8 cellular contexts compared by ENCODE assay signal in genomic region chr10:32347363-32347735, GRCh38. TPM values are rescaled to one million over a fixed set of nuclear protein-coding genes. Genes with fewer than 3 reads are reported as not detected.
DNase-seq lines count a peak whose midpoint lies in the region; ATAC-seq and TF ChIP-seq lines count a peak whose summit lies in the region.

No MANE protein-coding gene starts in this region.

- POLR2A ChIA-PET in PC-9 (lab: Charles Lee; ENCODE audit: unreplicated experiment): interaction anchor here (0.7 kb wide), 1 partner anchor 291 kb away, joined by 6 read pairs; no protein-coding TSS in a partner anchor

- TF ChIP-seq POLR2A in esophagus muscularis mucosa (IDR thresholded peaks at IDR 0.05; ENCODE audit: low read depth): no peak

- H3K9me3 ChIP-seq in PC-9 (ENCODE audit: insufficient read depth, low read depth): no peaks in the 10 kb centered on the region
- no peaks in the 10 kb centered on the region for H3K9me3 ChIP-seq in esophagus muscularis mucosa
- no peaks in the 10 kb centered on the region for H3K9me3 ChIP-seq in parathyroid adenoma (ENCODE audit: control insufficient read depth, low read length)

- intact Hi-C loops in PC-9 (cut with micrococcal nuclease; ENCODE audit: unreplicated experiment): loop anchor here (2.0 to 10.0 kb wide), 7 partner anchors 31 to 607 kb away; partner anchors contain the start of genes ARHGAP12, CCDC7, ITGB1 and KIF5B
- intact Hi-C loops in esophagus muscularis mucosa (cut with DNase I): loop anchor here (2.0 to 10.0 kb wide), 4 partner anchors 90 to 290 kb away; partner anchors contain the start of gene KIF5B

- H3K4me2 ChIP-seq in PC-9 (peak overlapping the region; percentile 95), parathyroid adenoma (ENCODE audit: low read length) (peak overlapping the region; percentile 75)

- H4K20me1 ChIP-seq in PC-9 (ENCODE audit: insufficient read depth): peaks cover 10% of the 10 kb centered on the region; the same call in 1 of the 2 replicates

- H3K79me2 ChIP-seq in PC-9 (ENCODE audit: low read depth): peaks cover 37% of the 10 kb centered on the region
- H3K79me2 ChIP-seq in parathyroid adenoma: peaks cover 23% of the 10 kb centered on the region

- CTCF ChIA-PET in PC-9 (lab: Charles Lee): no interaction called here

- TF ChIP-seq EP300 in esophagus muscularis mucosa (IDR thresholded peaks at IDR 0.05): no peak

- in situ Hi-C loops in G401 (cut with HindIII; ENCODE audit: low sequenced_read_pairs): no loop called here

- H3K9me2 ChIP-seq in PC-9 (ENCODE audit: insufficient read depth): no peaks in the 10 kb centered on the region

- H2AFZ ChIP-seq in PC-9 (peak overlapping the region; percentile 86), parathyroid adenoma (peak overlapping the region; percentile 74)

- TF ChIP-seq CTCF in HFF-Myc (IDR thresholded peaks at IDR 0.05; ENCODE audit: low read depth, low read length, missing control alignments) (no peak), PC-9 (conservative IDR thresholded peaks at IDR 0.05) (no peak), esophagus muscularis mucosa (IDR thresholded peaks at IDR 0.05) (no peak), parathyroid adenoma (IDR thresholded peaks at IDR 0.05) (no peak)

- no peaks in the 10 kb centered on the region for H3K27me3 ChIP-seq in PC-9 (ENCODE audit: insufficient read depth, low read depth)
- peaks cover 0 to 6% (median 0%) of the 10 kb centered on the region in 4 donors for H3K27me3 ChIP-seq in esophagus muscularis mucosa
- no peaks in the 10 kb centered on the region for H3K27me3 ChIP-seq in parathyroid adenoma (ENCODE audit: control insufficient read depth, insufficient read depth, low read length)

- H3K36me3 ChIP-seq in PC-9 (ENCODE audit: low read depth) (peaks cover 8% of the 10 kb centered on the region; the same call in 1 of the 2 replicates), esophagus muscularis mucosa (peaks cover 0 to 12% (median 0%) of the 10 kb centered on the region in 4 donors), parathyroid adenoma (ENCODE audit: control insufficient read depth, insufficient read depth, low read length) (no peaks in the 10 kb centered on the region)

- H3K4me1 ChIP-seq in PC-9 (replicated peaks; ENCODE audit: insufficient read depth) (peaks cover 27% of the 10 kb centered on the region), esophagus muscularis mucosa (peaks cover 47 to 81% (median 72%) of the 10 kb centered on the region in 4 donors), parathyroid adenoma (peaks cover 15% of the 10 kb centered on the region)

- no peak overlapping the region for H3K9ac ChIP-seq in parathyroid adenoma

- 0% methylated on average over 10 of the region's 46 CpGs for WGBS in esophagus muscularis mucosa

- ATAC-seq in GM18511 (IDR thresholded peaks at IDR 0.05; ENCODE audit: unreplicated experiment): peak; percentile 15

- DNase-seq in HFF-Myc (ENCODE audit: extremely low read depth, low read depth) (no peak), PC-9 (no peak), esophagus muscularis mucosa (ENCODE audit: extremely low spot score) (no peak), G401 (ENCODE audit: low spot score) (no peak), dermis blood vessel endothelial cell (no peak), SKM-1 (lab: John Stamatoyannopoulos, UW; ENCODE audit: unreplicated experiment) (no peak)

- H3K27ac ChIP-seq in PC-9 (peak overlapping the region; percentile 100), esophagus muscularis mucosa (replicated peaks in 1 of 4) (peak overlapping the region; percentile 98 to 100 (median 100)), parathyroid adenoma (peak overlapping the region; percentile 100)

- H3K4me3 ChIP-seq in HFF-Myc (replicated peaks; ENCODE audit: low read depth, low read length) (peak overlapping the region; percentile 88), PC-9 (peak overlapping the region; percentile 96), esophagus muscularis mucosa (peak overlapping the region; percentile 82 to 95 (median 89)), parathyroid adenoma (ENCODE audit: low read depth, low read length) (peak overlapping the region; percentile 64)

- H3F3A ChIP-seq in PC-9 (ENCODE audit: insufficient read depth, low read depth): peaks cover 5% of the 10 kb centered on the region; the same call in 1 of the 2 replicates

- TSS peak; percentile 70 for BruUV-seq in PC-9 (replicated peaks; lab: Mats Ljungman, UMichigan)

RNA-seq across cellular contexts. Expression of gene EPC1, which starts 0.4 kb away (rescaled TPM):
- 21.5 and 23.4 TPM in 2 replicates for total RNA-seq in PC-9 (2021)
- total RNA-seq in esophagus muscularis mucosa: 10 to 100 TPM; 23.5 to 40.4 (median 35.2) TPM
- 9.6 and 11.3 TPM in 2 replicates for total RNA-seq in G401 (2014; rRNA removed; shearing (Covaris generic))
- total RNA-seq in dermis blood vessel endothelial cell: 24.3 and 24.8 TPM in 2 replicates
